Comparison of ENCODE assay signal across 16 cellular contexts in genomic region chr6:107510108-107510507, GRCh38. TPM values are rescaled to one million over a fixed set of nuclear protein-coding genes. Genes with fewer than 3 reads are reported as not detected.
DNase-seq lines count a peak whose midpoint lies in the region; TF ChIP-seq lines count a peak whose summit lies in the region.
"Had no signal": no experiment of that assay in that cellular context is flagged by ENCODE, and none has a peak within 500 bp of the region (broad histone marks: within the 10 kb centered on the region; RNA-seq: fewer than 3 reads in every experiment).

No MANE protein-coding gene starts in this region.

- H3K27me3 Mint-ChIP-seq in mesothelial cell of epicardium (ENCODE audit: low read depth) = no peaks in the 10 kb centered on the region

- TF ChIP-seq POLR2A in stomach (IDR thresholded peaks at IDR 0.05) = no peak

- H3K4me3 ChIP-seq in iPS-20b (ENCODE audit: low read length) (no peak overlapping the region), stomach (no peak overlapping the region)
- H3K4me3 ChIP-seq: PC-9 had no signal

- H3K27ac Mint-ChIP-seq in mesothelial cell of epicardium = no peak overlapping the region

- H3K9me3 Mint-ChIP-seq in mesothelial cell of epicardium = peaks cover 13% of the 10 kb centered on the region

- H3K27me3 ChIP-seq in iPS-20b (ENCODE audit: insufficient read depth, low read length) = no peaks in the 10 kb centered on the region
- H3K27me3 ChIP-seq in stomach = no peaks in the 10 kb centered on the region

- H3K9me3 ChIP-seq in iPS-20b (ENCODE audit: insufficient read depth, low read depth, low read length) (no peaks in the 10 kb centered on the region), stomach (peaks cover 0 to 2% (median 0%) of the 10 kb centered on the region in 4 donors)

- H3K27ac ChIP-seq in VCaP = peak overlapping the region; percentile 66
- peak overlapping the region; percentile 10 for H3K27ac ChIP-seq in iPS-20b (ENCODE audit: low read length)
- peak overlapping the region in 4 of 5 donors; percentile 39 to 76 (median 48) for H3K27ac ChIP-seq in stomach
- H3K27ac ChIP-seq: PC-9, RWPE1 had no signal

- H3K9ac ChIP-seq in iPS-20b (ENCODE audit: low read depth, low read length) = peak overlapping the region; percentile 14; the same call in 1 of the 2 replicates

- H3K4me1 Mint-ChIP-seq in mesothelial cell of epicardium = peaks cover 14% of the 10 kb centered on the region

- no peak for TF ChIP-seq EP300 in stomach (IDR thresholded peaks at IDR 0.05)

- POLR2A ChIA-PET in HEK293T (lab: Yijun Ruan, JAX) = interaction anchor here (2.5 kb wide), 1 partner anchor 50 kb away, joined by 8 read pairs; the partner anchor contains the start of gene PDSS2

- H3K36me3 ChIP-seq in iPS-20b (ENCODE audit: insufficient read depth, low read depth, low read length) (peaks cover 3% of the 10 kb centered on the region; the same call in 1 of the 2 replicates), stomach (no peaks in the 10 kb centered on the region)

- TF ChIP-seq CTCF in VCaP (conservative IDR thresholded peaks at IDR 0.05) (no peak), stomach (IDR thresholded peaks at IDR 0.05) (no peak), mesothelial cell of epicardium (IDR thresholded peaks at IDR 0.05; ENCODE audit: unreplicated experiment) (no peak)

- DNase-seq in HEK293T (ENCODE audit: extremely low spot score) = no peak
- no peak for DNase-seq in stomach
- DNase-seq in mesothelial cell of epicardium (ENCODE audit: low spot score in 2 of 2, unreplicated experiment in 2 of 2) = no peak
- DNase-seq in GDM1 (lab: John Stamatoyannopoulos, UW) = no peak
- DNase-seq in H4 (ENCODE audit: low spot score) = no peak
- DNase-seq: ACHN, DMS79, HCEC 1CT, NCI-H1417 treated with DMSO at 0.1 percent for 48 hours, NCI-H187 treated with DMSO at 0.1 percent for 48 hours, NCI-H2227 treated with DMSO at 0.1 percent for 48 hours, NCI-H524 had no signal

- H3K4me1 ChIP-seq in iPS-20b (ENCODE audit: insufficient read depth, low read length) (peaks cover 15% of the 10 kb centered on the region; the same call in 1 of the 2 replicates), stomach (peaks cover 0 to 13% (median 9%) of the 10 kb centered on the region in 4 donors)

- CTCF ChIA-PET in HEK293T (lab: Yijun Ruan, JAX) = no interaction called here

- WGBS in stomach, 5 donors = 21 to 69% (median 51%) methylated on average over 2 of the region's 2 CpGs

- peaks cover 14% of the 10 kb centered on the region for H3K36me3 Mint-ChIP-seq in mesothelial cell of epicardium

- intact Hi-C loops in stomach (cut with DNase I; ENCODE audit: low total_unique reads) = no loop called here

- H3K4me3 Mint-ChIP-seq in mesothelial cell of epicardium = no peak overlapping the region

TF ChIP-seq in HEK293T, 16 proteins besides CTCF, POLR2A, EP300 and RAD21:
- TF ChIP-seq SP1 (IDR thresholded peaks at IDR 0.05) (no peak), ZNF384 (IDR thresholded peaks at IDR 0.05) (peak; percentile 55; the same call in 1 of the 2 replicates), PKNOX1 (IDR thresholded peaks at IDR 0.05) (no peak), SUZ12 (IDR thresholded peaks at IDR 0.05) (no peak), ARNT (IDR thresholded peaks at IDR 0.05) (no peak)

RNA-seq across cellular contexts. Expression of gene SOBP, which starts 20.2 kb away (rescaled TPM):
- 10 to 100 TPM in 1 of 5 donors, 1 to 10 TPM in 3, under 1 TPM in 1; 0.58 to 16.9 (median 7.1) TPM for total RNA-seq in stomach
- polyA plus RNA-seq in stomach = 1 to 10 TPM; 2.4 to 3.7 (median 3.1) TPM
- 7.6 to 8.8 TPM (median 7.6 TPM) in 3 replicates for total RNA-seq in mesothelial cell of epicardium
- 1.5 and 2.9 TPM in 2 replicates for total RNA-seq in H4 (2014; rRNA removed; shearing (Covaris generic))

RNA-seq across cellular contexts. Expression of gene PDSS2, which starts 50.7 kb away (rescaled TPM):
- 10 to 100 TPM in 3 of 5 donors, 1 to 10 TPM in 1, not detected in 1; 4.5 to 26.1 (median 11.5) TPM for total RNA-seq in stomach
- polyA plus RNA-seq in stomach = 1 to 10 TPM; 5.6 to 9.8 (median 7.7) TPM
- total RNA-seq in mesothelial cell of epicardium = 10.7 to 13.2 TPM (median 13.0 TPM) in 3 replicates
- 5.4 and 11.1 TPM in 2 replicates for total RNA-seq in H4 (2014; rRNA removed; shearing (Covaris generic))

Comparison
In these comparisons a context has a peak if more than half of its experiments do, and no peak if none do; other contexts are left out.
1. H3K27ac ChIP-seq: peak in every context shown above with its lines; median percentile 66 in VCaP; 48 in stomach; 10 in iPS-20b.